11 cellular contexts compared by ENCODE assay signal in the genomic region with DNA sequence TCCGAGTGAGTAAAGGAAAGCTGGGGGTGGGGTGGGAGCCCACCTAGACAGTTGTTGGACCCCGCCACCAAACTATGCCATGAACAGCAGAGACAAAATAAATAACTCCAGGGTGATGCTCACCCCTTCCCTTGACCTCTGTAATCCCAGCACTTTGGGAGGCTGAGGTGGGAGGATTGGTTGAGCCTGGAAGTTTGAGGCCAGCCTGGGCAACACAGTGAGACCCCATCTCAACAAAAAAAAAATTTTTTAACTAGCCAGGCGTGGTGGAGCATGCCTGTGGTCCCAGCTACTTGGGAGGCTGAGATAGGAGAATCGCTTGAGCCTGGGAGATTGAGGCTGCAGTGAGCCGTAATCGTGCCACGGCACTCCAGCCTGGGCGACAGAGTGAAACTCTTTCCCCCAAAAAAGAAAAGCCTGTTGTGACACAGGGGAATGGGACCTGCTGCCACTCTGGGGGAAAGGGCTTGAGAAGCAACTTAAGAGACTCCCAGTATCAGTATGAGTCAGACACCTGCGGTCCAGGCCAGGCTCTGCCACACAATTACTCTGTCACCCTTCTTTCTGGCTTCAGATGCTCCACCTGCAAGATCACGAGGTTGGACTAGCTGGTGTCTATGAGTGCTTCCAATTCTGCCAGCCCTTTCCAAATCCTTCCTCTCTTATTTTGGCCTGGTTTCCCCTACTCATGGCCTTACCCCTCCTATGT. TPM values are rescaled to one million over a fixed set of nuclear protein-coding genes. Genes with fewer than 3 reads are reported as not detected.
DNase-seq lines count a peak whose midpoint lies in the region; ATAC-seq and FAIRE-seq lines count a peak whose summit lies in the region.
"Had no signal": no experiment of that assay in that cellular context is flagged by ENCODE, and none has a peak within 500 bp of the region (broad histone marks: within the 10 kb centered on the region; RNA-seq: fewer than 3 reads in every experiment).

No MANE protein-coding gene starts in this region.

- peaks cover 54% of the 10 kb centered on the region for H3K27me3 Mint-ChIP-seq in activated naive CD4-positive, alpha-beta T cell treated with anti-CD3 and anti-CD28 coated beads, Interleukin-2, amount 10 ng/mL, durations not matched to agents 7 days and 5 days
- peaks cover 4% of the 10 kb centered on the region for H3K27me3 Mint-ChIP-seq in activated CD4-positive, alpha-beta memory T cell treated with anti-CD3 and anti-CD28 coated beads, Interleukin-2, amount 10 ng/mL, durations not matched to agents 7 days and 5 days
- peaks cover 0 to 4% (median 0%) of the 10 kb centered on the region in 5 donors for H3K27me3 Mint-ChIP-seq in naive thymus-derived CD8-positive, alpha-beta T cell
- H3K27me3 Mint-ChIP-seq in immature natural killer cell (ENCODE audit: low read depth in 3 of 3) = peaks cover 0 to 6% (median 4%) of the 10 kb centered on the region in 3 donors
- H3K27me3 Mint-ChIP-seq: T-cell had no signal

- no peak overlapping the region for H3K27ac Mint-ChIP-seq in activated naive CD4-positive, alpha-beta T cell treated with anti-CD3 and anti-CD28 coated beads, Interleukin-2, amount 10 ng/mL, durations not matched to agents 7 days and 5 days
- H3K27ac Mint-ChIP-seq in activated CD4-positive, alpha-beta memory T cell treated with anti-CD3 and anti-CD28 coated beads, Interleukin-2, amount 10 ng/mL, durations not matched to agents 7 days and 5 days = no peak overlapping the region
- H3K27ac Mint-ChIP-seq in naive thymus-derived CD8-positive, alpha-beta T cell = no peak overlapping the region
- no peak overlapping the region for H3K27ac Mint-ChIP-seq in immature natural killer cell

- POLR2A ChIA-PET in activated CD4-positive, alpha-beta memory T cell treated with anti-CD3 and anti-CD28 coated beads, Interleukin-2, amount 10 ng/mL, durations not matched to agents 7 days and 5 days (lab: Charles Lee) = interaction anchor here (1.0 to 2.0 kb wide), 3 partner anchors 11 to 35 kb away, joined by 4 to 8 read pairs (median 4); no protein-coding TSS in a partner anchor
- POLR2A ChIA-PET in naive thymus-derived CD8-positive, alpha-beta T cell (lab: Charles Lee) = interaction anchor here (1.1 kb wide), 1 partner anchor 30 kb away, joined by 5 read pairs; no protein-coding TSS in a partner anchor

- H3K9me3 Mint-ChIP-seq in activated naive CD4-positive, alpha-beta T cell treated with anti-CD3 and anti-CD28 coated beads, Interleukin-2, amount 10 ng/mL, durations not matched to agents 7 days and 5 days = no peaks in the 10 kb centered on the region
- no peaks in the 10 kb centered on the region for H3K9me3 Mint-ChIP-seq in activated CD4-positive, alpha-beta memory T cell treated with anti-CD3 and anti-CD28 coated beads, Interleukin-2, amount 10 ng/mL, durations not matched to agents 7 days and 5 days
- no peaks in the 10 kb centered on the region for H3K9me3 Mint-ChIP-seq in naive thymus-derived CD8-positive, alpha-beta T cell
- H3K9me3 Mint-ChIP-seq in immature natural killer cell = no peaks in the 10 kb centered on the region
- H3K9me3 Mint-ChIP-seq: naive B cell, T-cell had no signal

- CTCF ChIA-PET in activated naive CD4-positive, alpha-beta T cell treated with anti-CD3 and anti-CD28 coated beads, Interleukin-2, amount 10 ng/mL, durations not matched to agents 7 days and 5 days (lab: Charles Lee) = interaction anchor here (1.0 to 6.1 kb wide), 12 partner anchors 7 to 126 kb away, joined by 3 to 100 read pairs (median 14); a partner anchor contains a TSS
- CTCF ChIA-PET in activated CD4-positive, alpha-beta memory T cell treated with anti-CD3 and anti-CD28 coated beads, Interleukin-2, amount 10 ng/mL, durations not matched to agents 7 days and 5 days (lab: Charles Lee) = interaction anchor here (0.6 to 3.1 kb wide), 10 partner anchors 8 to 122 kb away, joined by 3 to 37 read pairs (median 12); no protein-coding TSS in a partner anchor

- no peak for FAIRE-seq in urothelium cell line (lab: Jason Lieb, UNC)

- peak; percentile 57 for ATAC-seq in HG03095 (IDR thresholded peaks at IDR 0.05; ENCODE audit: unreplicated experiment)
- ATAC-seq in naive thymus-derived CD8-positive, alpha-beta T cell = no peak
- ATAC-seq: gastroesophageal sphincter had no signal

- DNase-seq in activated naive CD4-positive, alpha-beta T cell treated with anti-CD3 and anti-CD28 coated beads, Interleukin-2, amount 10 ng/mL, durations not matched to agents 7 days and 5 days = peak; percentile 47
- no peak for DNase-seq in activated naive CD4-positive, alpha-beta T cell treated with anti-CD3 and anti-CD28 coated beads, Interleukin-2, amount 50 U/mL, for 16 hours
- DNase-seq in activated CD4-positive, alpha-beta memory T cell treated with anti-CD3 and anti-CD28 coated beads, Interleukin-2, amount 10 ng/mL, durations not matched to agents 7 days and 5 days = peak; percentile 77
- DNase-seq in urothelium cell line (ENCODE audit: low spot score) = peak; percentile 59
- DNase-seq in naive thymus-derived CD8-positive, alpha-beta T cell = no peak
- no peak for DNase-seq in immature natural killer cell
- no peak for DNase-seq in NCI-H1417 (lab: John Stamatoyannopoulos, UW)
- DNase-seq: naive B cell, T-cell had no signal

- no peaks in the 10 kb centered on the region for H3K36me3 Mint-ChIP-seq in activated naive CD4-positive, alpha-beta T cell treated with anti-CD3 and anti-CD28 coated beads, Interleukin-2, amount 10 ng/mL, durations not matched to agents 7 days and 5 days
- no peaks in the 10 kb centered on the region for H3K36me3 Mint-ChIP-seq in activated CD4-positive, alpha-beta memory T cell treated with anti-CD3 and anti-CD28 coated beads, Interleukin-2, amount 10 ng/mL, durations not matched to agents 7 days and 5 days (ENCODE audit: low read depth)
- no peaks in the 10 kb centered on the region for H3K36me3 Mint-ChIP-seq in naive thymus-derived CD8-positive, alpha-beta T cell
- H3K36me3 Mint-ChIP-seq in immature natural killer cell = no peaks in the 10 kb centered on the region
- H3K36me3 Mint-ChIP-seq: naive B cell, T-cell had no signal

- no peak overlapping the region for H3K4me3 Mint-ChIP-seq in activated naive CD4-positive, alpha-beta T cell treated with anti-CD3 and anti-CD28 coated beads, Interleukin-2, amount 10 ng/mL, durations not matched to agents 7 days and 5 days
- H3K4me3 Mint-ChIP-seq in activated CD4-positive, alpha-beta memory T cell treated with anti-CD3 and anti-CD28 coated beads, Interleukin-2, amount 10 ng/mL, durations not matched to agents 7 days and 5 days = no peak overlapping the region
- H3K4me3 Mint-ChIP-seq in naive thymus-derived CD8-positive, alpha-beta T cell = no peak overlapping the region
- no peak overlapping the region for H3K4me3 Mint-ChIP-seq in immature natural killer cell
- H3K4me3 Mint-ChIP-seq: naive B cell, T-cell had no signal

- H3K4me1 Mint-ChIP-seq in activated naive CD4-positive, alpha-beta T cell treated with anti-CD3 and anti-CD28 coated beads, Interleukin-2, amount 10 ng/mL, durations not matched to agents 7 days and 5 days = peaks cover 16% of the 10 kb centered on the region
- H3K4me1 Mint-ChIP-seq in activated CD4-positive, alpha-beta memory T cell treated with anti-CD3 and anti-CD28 coated beads, Interleukin-2, amount 10 ng/mL, durations not matched to agents 7 days and 5 days = peaks cover 24% of the 10 kb centered on the region
- H3K4me1 Mint-ChIP-seq in naive thymus-derived CD8-positive, alpha-beta T cell = peaks cover 10 to 24% (median 14%) of the 10 kb centered on the region in 4 donors
- peaks cover 12 to 13% of the 10 kb centered on the region in 2 donors for H3K4me1 Mint-ChIP-seq in immature natural killer cell

RNA-seq across cellular contexts. Expression of a gene that starts 5.0 kb away (rescaled TPM):
- total RNA-seq in activated CD4-positive, alpha-beta memory T cell treated with anti-CD3 and anti-CD28 coated beads, Interleukin-2, amount 10 ng/mL, durations not matched to agents 7 days and 5 days = under 1 TPM in 1 of 2 experiments, not detected in 1; 0.30 TPM
- total RNA-seq in naive thymus-derived CD8-positive, alpha-beta T cell = not detected
- polyA plus RNA-seq in naive thymus-derived CD8-positive, alpha-beta T cell = under 1 TPM in 1 of 3 donors, not detected in 2; 0.71 TPM
- polyA plus RNA-seq in immature natural killer cell = not detected

RNA-seq across cellular contexts. Expression of a gene that starts 20.3 kb away (rescaled TPM):
- total RNA-seq in activated CD4-positive, alpha-beta memory T cell treated with anti-CD3 and anti-CD28 coated beads, Interleukin-2, amount 10 ng/mL, durations not matched to agents 7 days and 5 days = 100 to 1,000 TPM; 136 to 137 TPM
- 10 to 100 TPM; 82.8 to 83.6 TPM for total RNA-seq in naive thymus-derived CD8-positive, alpha-beta T cell
- polyA plus RNA-seq in naive thymus-derived CD8-positive, alpha-beta T cell = under 1 TPM; 0.29 to 0.84 (median 0.67) TPM
- polyA plus RNA-seq in immature natural killer cell = 1 to 10 TPM in 1 of 3 donors, under 1 TPM in 2; 0.25 to 2.0 (median 0.66) TPM

RNA-seq across cellular contexts. Expression of a gene that starts 30.6 kb away (rescaled TPM):
- total RNA-seq in activated CD4-positive, alpha-beta memory T cell treated with anti-CD3 and anti-CD28 coated beads, Interleukin-2, amount 10 ng/mL, durations not matched to agents 7 days and 5 days = under 1 TPM; 0.50 to 0.55 TPM
- under 1 TPM; 0.44 to 0.83 TPM for total RNA-seq in naive thymus-derived CD8-positive, alpha-beta T cell
- polyA plus RNA-seq in naive thymus-derived CD8-positive, alpha-beta T cell = not detected
- not detected for polyA plus RNA-seq in immature natural killer cell

RNA-seq across cellular contexts. Expression of a gene that starts 40.9 kb away (rescaled TPM):
- total RNA-seq in activated CD4-positive, alpha-beta memory T cell treated with anti-CD3 and anti-CD28 coated beads, Interleukin-2, amount 10 ng/mL, durations not matched to agents 7 days and 5 days = 1 to 10 TPM in 1 of 2 experiments, under 1 TPM in 1; 0.68 to 1.3 TPM
- total RNA-seq in naive thymus-derived CD8-positive, alpha-beta T cell = under 1 TPM in 1 of 2 experiments, not detected in 1; 0.30 TPM
- not detected for polyA plus RNA-seq in naive thymus-derived CD8-positive, alpha-beta T cell
- polyA plus RNA-seq in immature natural killer cell = 1 to 10 TPM in 1 of 3 donors, not detected in 2; 1.2 TPM

Comparison
In these comparisons a context has a peak if more than half of its experiments do, and no peak if none do; other contexts are left out.
1. DNase-seq: peak in activated naive CD4-positive, alpha-beta T cell treated with anti-CD3 and anti-CD28 coated beads, Interleukin-2, amount 10 ng/mL, durations not matched to agents 7 days and 5 days (single experiment), activated CD4-positive, alpha-beta memory T cell treated with anti-CD3 and anti-CD28 coated beads, Interleukin-2, amount 10 ng/mL, durations not matched to agents 7 days and 5 days (single experiment) and urothelium cell line (single experiment); none in activated naive CD4-positive, alpha-beta T cell treated with anti-CD3 and anti-CD28 coated beads, Interleukin-2, amount 50 U/mL, for 16 hours (single experiment), naive thymus-derived CD8-positive, alpha-beta T cell (0 of 10), immature natural killer cell (0 of 3) and NCI-H1417 (0 of 3).